8 cellular contexts compared by ENCODE assay signal in the genomic region with DNA sequence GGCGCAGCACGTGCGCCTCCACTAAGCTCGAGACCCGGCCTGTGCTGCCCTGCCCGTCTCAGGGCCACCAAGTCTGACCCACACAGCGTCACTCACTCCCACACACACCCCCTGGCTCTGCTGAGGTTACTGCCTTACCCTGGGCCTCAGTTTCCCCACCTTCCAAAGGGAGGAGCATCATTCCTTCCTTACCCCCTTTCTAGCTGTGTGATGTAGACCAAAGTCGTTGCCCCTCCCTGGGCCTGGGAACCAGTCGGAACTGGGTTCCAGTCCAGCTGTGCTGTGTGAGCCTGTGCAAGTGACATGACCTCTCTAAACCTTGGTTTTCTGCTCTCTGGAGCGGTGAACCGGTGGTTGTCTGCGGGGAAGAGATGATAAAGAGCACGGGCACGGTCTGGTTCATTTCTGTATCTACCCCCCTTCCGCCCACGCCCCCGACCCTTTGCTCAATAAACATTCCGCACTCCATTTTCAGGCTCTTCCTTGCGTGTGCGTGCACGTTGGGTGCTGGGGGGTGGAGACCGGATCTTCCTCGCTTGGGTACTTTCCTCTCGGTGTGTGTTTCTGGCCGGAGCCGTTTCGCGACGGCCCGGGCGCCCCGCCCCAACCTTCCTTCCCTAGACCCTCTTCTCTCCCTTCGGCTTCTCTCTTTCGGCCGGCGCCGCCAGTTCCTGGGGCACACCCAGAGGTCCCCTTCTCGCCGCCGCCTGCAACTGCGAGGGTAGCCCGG. TPM values are rescaled to one million over a fixed set of nuclear protein-coding genes. Genes with fewer than 3 reads are reported as not detected.
DNase-seq lines count a peak whose midpoint lies in the region; ATAC-seq and TF ChIP-seq lines count a peak whose summit lies in the region.

A gene with protein sequence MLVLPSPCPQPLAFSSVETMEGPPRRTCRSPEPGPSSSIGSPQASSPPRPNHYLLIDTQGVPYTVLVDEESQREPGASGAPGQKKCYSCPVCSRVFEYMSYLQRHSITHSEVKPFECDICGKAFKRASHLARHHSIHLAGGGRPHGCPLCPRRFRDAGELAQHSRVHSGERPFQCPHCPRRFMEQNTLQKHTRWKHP (plus strand): TSS at position 647 of the 730 bp plus-strand sequence. CDS start 923 bp downstream, outside the sequence.

- CTCF ChIA-PET in Caco-2 (lab: Charles Lee), result interaction anchor here (1.0 to 1.9 kb wide), 3 partner anchors 9 to 11 kb away, joined by 3 to 11 read pairs (median 8); a partner anchor contains a TSS

- H3T11ph ChIP-seq in H9 (ENCODE audit: low read length), result no peak within 1 kb of the TSS

- H3K4me1 Mint-ChIP-seq in Caco-2 (ENCODE audit: low read depth, unreplicated experiment) (peaks cover 37% of the 10 kb centered on the region), H9 (peaks cover 24 to 40% of the 10 kb centered on the region in 2 experiments)

- H4K5ac ChIP-seq in H9 (ENCODE audit: insufficient read length, low read depth, low read length), result no peak within 1 kb of the TSS

- H3K4ac ChIP-seq in H9 (ENCODE audit: low read depth, low read length), result no peak within 1 kb of the TSS

- WGBS in H9 (ENCODE audit: extremely low coverage, insufficient read length, low lambda C conversion rate), result no CpG with 5 or more reads among the region's 42 CpGs

- POLR2A ChIA-PET in Caco-2 (lab: Charles Lee), result interaction anchor here (1.2 to 1.9 kb wide), 2 partner anchors 9 to 11 kb away, joined by 5 to 14 read pairs; a partner anchor contains a TSS

- peak within 1 kb of the TSS; percentile 95 for H3K27ac Mint-ChIP-seq in Caco-2 (ENCODE audit: unreplicated experiment)
- peak within 1 kb of the TSS; percentile 86 to 98 (median 96) for H3K27ac Mint-ChIP-seq in H9

- H3K79me1 ChIP-seq in H9 (ENCODE audit: insufficient read depth, low read depth, low read length, poor library complexity, severe bottlenecking), result peaks cover 3% of the 10 kb centered on the region

- no peak within 1 kb of the TSS for H2BK120ac ChIP-seq in H9 (ENCODE audit: low read depth, low read length, poor library complexity, severe bottlenecking)

- no peak within 1 kb of the TSS; the same call in none of the 2 replicates for H3K14ac ChIP-seq in H9 (ENCODE audit: insufficient read depth, low read length)

- intact Hi-C loops in Caco-2 (cut with micrococcal nuclease; ENCODE audit: unreplicated experiment), result no loop called here
- intact Hi-C loops in breast epithelium (cut with DNase I; ENCODE audit: low total_unique reads), result no loop called here

- no peak within 1 kb of the TSS for H2BK5ac ChIP-seq in H9 (ENCODE audit: insufficient read length, low read length)

- H4K20me1 ChIP-seq in H9 (ENCODE audit: control insufficient read depth, insufficient read depth, insufficient read length), result no peaks in the 10 kb centered on the region

- H3K9me3 ChIP-seq in Caco-2 (no peaks in the 10 kb centered on the region), H9 (ENCODE audit: control insufficient read depth, low read depth, low read length) (no peaks in the 10 kb centered on the region), WERI-Rb-1 (ENCODE audit: severe bottlenecking) (no peaks in the 10 kb centered on the region), breast epithelium (no peaks in the 10 kb centered on the region), skeletal muscle tissue (ENCODE audit: control insufficient read depth in 3 of 3, low read length in 3 of 3) (no peaks in the 10 kb centered on the region)

- peak within 1 kb of the TSS; percentile 86 for H3K4me3 Mint-ChIP-seq in Caco-2 (ENCODE audit: unreplicated experiment)
- H3K4me3 Mint-ChIP-seq in H9, result peak within 1 kb of the TSS; percentile 97

- no peaks in the 10 kb centered on the region for H3K27me3 ChIP-seq in Caco-2 (replicated peaks; ENCODE audit: control insufficient read depth, insufficient read depth, low read length)
- H3K27me3 ChIP-seq in H9 (ENCODE audit: insufficient read depth, low read length), result no peaks in the 10 kb centered on the region
- no peaks in the 10 kb centered on the region for H3K27me3 ChIP-seq in WERI-Rb-1 (ENCODE audit: insufficient read depth, low read depth, severe bottlenecking)
- H3K27me3 ChIP-seq in breast epithelium, result no peaks in the 10 kb centered on the region
- H3K27me3 ChIP-seq in skeletal muscle tissue (ENCODE audit: control insufficient read depth in 3 of 3, insufficient read depth in 3 of 3, low read length in 3 of 3), result no peaks in the 10 kb centered on the region

- no peak within 1 kb of the TSS for H2BK20ac ChIP-seq in H9 (ENCODE audit: low read depth, low read length, poor library complexity, severe bottlenecking)

- no peak within 1 kb of the TSS for H2AFZ ChIP-seq in H9 (ENCODE audit: low read length)

- H2BK15ac ChIP-seq in H9 (ENCODE audit: low read depth, low read length), result no peak within 1 kb of the TSS

- no peaks in the 10 kb centered on the region for H3K27me3 Mint-ChIP-seq in Caco-2 (ENCODE audit: insufficient read depth, unreplicated experiment)
- H3K27me3 Mint-ChIP-seq in H9 (ENCODE audit: low read depth), result peaks cover 3% of the 10 kb centered on the region; the same call in 1 of the 2 replicates

- H3K4me2 ChIP-seq in H9 (ENCODE audit: insufficient read depth, insufficient read length, low read length), result peak within 1 kb of the TSS; percentile 73

- no peak within 1 kb of the TSS for H3K23ac ChIP-seq in H9 (ENCODE audit: insufficient read length, low read depth, low read length)

- H3K9ac ChIP-seq in H9 (ENCODE audit: extremely low read depth, insufficient read length, low read length) (peak within 1 kb of the TSS; percentile 70), skeletal muscle tissue (ENCODE audit: low read depth in 1 of 3, low read length in 3 of 3) (peak within 1 kb of the TSS; percentile 78 to 87 (median 82))

- H3K36me3 ChIP-seq in Caco-2 (ENCODE audit: control insufficient read depth, insufficient read depth, low read length), result no peaks in the 10 kb centered on the region
- peaks cover 21% of the 10 kb centered on the region for H3K36me3 ChIP-seq in WERI-Rb-1
- H3K36me3 ChIP-seq in breast epithelium, result no peaks in the 10 kb centered on the region
- peaks cover 10 to 14% (median 12%) of the 10 kb centered on the region in 3 donors for H3K36me3 ChIP-seq in skeletal muscle tissue (ENCODE audit: control insufficient read depth in 3 of 3, insufficient read depth in 3 of 3, low read length in 3 of 3)

- H3K36me3 Mint-ChIP-seq in Caco-2 (ENCODE audit: insufficient read depth, unreplicated experiment) (peaks cover 91% of the 10 kb centered on the region), H9 (ENCODE audit: insufficient read depth in 1 of 3, low read depth in 3 of 3) (peaks cover 20 to 39% (median 30%) of the 10 kb centered on the region in 3 experiments)

- H3K79me2 ChIP-seq in H9 (ENCODE audit: insufficient read depth, low read length), result peaks cover 7% of the 10 kb centered on the region; the same call in 1 of the 2 replicates

- H2BK12ac ChIP-seq in H9 (ENCODE audit: insufficient read length, low read depth, low read length), result no peak within 1 kb of the TSS

- no peak within 1 kb of the TSS for H3K27ac ChIP-seq in H9 (ENCODE audit: insufficient read length, low read depth, low read length)
- peak within 1 kb of the TSS; percentile 71 for H3K27ac ChIP-seq in WERI-Rb-1
- peak within 1 kb of the TSS; percentile 94 to 98 for H3K27ac ChIP-seq in breast epithelium
- H3K27ac ChIP-seq in skeletal muscle tissue (ENCODE audit: low read depth, low read length), result peak within 1 kb of the TSS; percentile 65

- no peak for TF ChIP-seq POLR2A in breast epithelium (IDR thresholded peaks at IDR 0.05)

- BruUV-seq in Caco-2 (replicated peaks; lab: Mats Ljungman, UMichigan), result no TSS peak

- ATAC-seq in GM21825 (IDR thresholded peaks at IDR 0.05; ENCODE audit: unreplicated experiment), result no peak

- H4K8ac ChIP-seq in H9 (replicated peaks; ENCODE audit: insufficient read length, low read depth, low read length), result no peak within 1 kb of the TSS

- no peak within 1 kb of the TSS for H4K91ac ChIP-seq in H9 (ENCODE audit: insufficient read length, low read depth, low read length)

- TF ChIP-seq CTCF in Caco-2 (IDR thresholded peaks at IDR 0.05; ENCODE audit: insufficient read depth in 1 of 2, low read depth in 1 of 2, low read length in 1 of 2, severe bottlenecking in 1 of 2, unreplicated experiment in 1 of 2) (no peak), H9 (conservative IDR thresholded peaks at IDR 0.05) (no peak), WERI-Rb-1 (IDR thresholded peaks at IDR 0.05; ENCODE audit: low read depth, low read length) (no peak), breast epithelium (IDR thresholded peaks at IDR 0.05) (no peak)

- H3K9me3 Mint-ChIP-seq in Caco-2 (ENCODE audit: unreplicated experiment), result no peaks in the 10 kb centered on the region
- H3K9me3 Mint-ChIP-seq in H9, result peaks cover 0 to 4% of the 10 kb centered on the region in 2 experiments; a peak in 2 of 5 replicates

- H2AK5ac ChIP-seq in H9 (ENCODE audit: insufficient read length, low read length), result no peak within 1 kb of the TSS

- H3K4me3 ChIP-seq in Caco-2 (ENCODE audit: low read depth, low read length) (peak within 1 kb of the TSS; percentile 84), WERI-Rb-1 (ENCODE audit: low read depth, low read length) (peak within 1 kb of the TSS; percentile 86), breast epithelium (peak within 1 kb of the TSS; percentile 90 to 99 (median 93)), skeletal muscle tissue (ENCODE audit: low read length in 3 of 3) (peak within 1 kb of the TSS; percentile 81 to 86 (median 81))

- DNase-seq in Caco-2 (peak; percentile 87 to 89), H9 (peak; percentile 71), NCI-H2196 (lab: John Stamatoyannopoulos, UW; ENCODE audit: unreplicated experiment) (peak; percentile 74), WERI-Rb-1 (peak; percentile 69), breast epithelium (ENCODE audit: low spot score in 2 of 2) (peak in 1 of 2 donors; percentile 72), iPS-NIHi11 (ENCODE audit: low spot score) (peak; percentile 75)

- H3K23me2 ChIP-seq in H9 (ENCODE audit: insufficient read length, low read depth, low read length, poor library complexity, severe bottlenecking), result peaks cover 35% of the 10 kb centered on the region

- H3K4me1 ChIP-seq in Caco-2 (peaks cover 9% of the 10 kb centered on the region; the same call in 1 of the 2 replicates), H9 (ENCODE audit: insufficient read depth, low read length) (no peaks in the 10 kb centered on the region), breast epithelium (peaks cover 11 to 13% of the 10 kb centered on the region in 2 donors), skeletal muscle tissue (ENCODE audit: control insufficient read depth in 3 of 3, insufficient read depth in 3 of 3, low read length in 3 of 3) (peaks cover 55 to 64% (median 61%) of the 10 kb centered on the region in 3 donors)

- H3K56ac ChIP-seq in H9 (ENCODE audit: insufficient read length, low read depth, low read length), result no peak within 1 kb of the TSS

- peak within 1 kb of the TSS; percentile 39 for H3K18ac ChIP-seq in H9 (ENCODE audit: insufficient read length, low read depth, low read length)

RNA-seq across cellular contexts. Expression of the gene that starts here (rescaled TPM):
- total RNA-seq in Caco-2 (2022) (46.2 and 47.4 TPM in 2 replicates), H9 (2021) (65.1 and 68.0 TPM in 2 replicates), breast epithelium (10 to 100 TPM; 10.7 to 16.8 (median 16.7) TPM), skeletal muscle tissue (17.2 TPM)
